ENCODE assay signal across 10 cellular contexts in the genomic region with DNA sequence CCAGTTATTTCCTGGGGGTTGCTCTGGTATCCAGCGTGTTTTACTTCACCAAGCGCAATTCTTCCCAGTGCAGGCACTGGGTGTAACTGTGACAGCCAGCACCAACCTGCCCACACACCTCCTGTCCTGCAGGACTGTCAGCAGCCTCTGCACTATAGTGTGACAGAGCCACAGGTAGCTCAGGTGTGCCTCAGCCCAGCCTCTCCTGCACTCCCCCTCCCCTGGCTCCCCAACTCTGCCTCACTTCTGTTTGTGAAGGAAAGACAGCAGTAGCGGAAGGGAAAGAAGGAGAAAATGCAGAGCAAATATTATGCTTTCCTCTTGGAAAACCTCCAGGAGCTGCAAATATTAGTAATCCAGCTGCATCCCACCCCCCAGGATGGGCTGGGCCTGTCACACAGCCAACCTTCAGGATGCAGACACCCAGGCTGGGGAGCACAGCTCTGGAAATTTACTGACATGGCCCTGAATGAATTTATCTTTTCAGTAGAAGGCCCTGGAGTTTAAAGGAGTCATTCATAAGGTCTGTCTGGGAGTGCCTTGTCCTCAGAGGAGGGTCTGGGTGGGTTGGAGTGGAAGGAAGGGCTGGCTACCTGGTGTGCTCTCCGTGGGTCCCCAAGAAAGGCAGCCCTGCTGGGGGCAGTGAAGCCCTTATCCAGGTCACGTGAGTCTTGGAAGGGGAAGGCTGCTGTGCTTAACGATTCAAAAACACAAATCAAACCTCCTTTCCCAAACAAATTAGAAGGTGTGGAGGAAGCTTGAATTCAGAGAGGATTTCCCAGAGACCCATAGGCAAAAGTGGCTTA. TPM values are rescaled to one million over a fixed set of nuclear protein-coding genes. Genes with fewer than 3 reads are reported as not detected.
DNase-seq lines count a peak whose midpoint lies in the region; ATAC-seq and TF ChIP-seq lines count a peak whose summit lies in the region.
"Had no signal": no experiment of that assay in that cellular context is flagged by ENCODE, and none has a peak within 500 bp of the region (broad histone marks: within the 10 kb centered on the region; RNA-seq: fewer than 3 reads in every experiment).

No MANE protein-coding gene starts in this region.

- in situ Hi-C loops in KBM-7 (cut with MboI; ENCODE audit: low pct_unique_long_range_greater_than_20kb, low sequenced_read_pairs), result loop anchor here (25.0 kb wide), 1 partner anchor 604 kb away; the partner anchor contains the start of gene NVL
- in situ Hi-C loops in ACHN (cut with HindIII; ENCODE audit: low pct_ligation_motif_present, low pct_unique_long_range_greater_than_20kb, low sequenced_read_pairs), result no loop called here

- no peak for ATAC-seq in HG03280 (IDR thresholded peaks at IDR 0.05; ENCODE audit: unreplicated experiment)
- ATAC-seq: activated T-cell treated with anti-CD3 and anti-CD28 coated beads, Interleukin-2, amount 50 U/mL, for 72 hours had no signal

- no peaks in the 10 kb centered on the region for H3K9me3 ChIP-seq in prostate gland

- TF ChIP-seq POLR2A in prostate gland (IDR thresholded peaks at IDR 0.05), result no peak

- peak; percentile 46 for DNase-seq in H7
- DNase-seq in globus pallidus (ENCODE audit: low spot score), result peak; percentile 40
- DNase-seq in prostate gland (ENCODE audit: low spot score), result no peak
- DNase-seq in KBM-7, result no peak
- no peak for DNase-seq in ACHN
- no peak for DNase-seq in NCI-H1105 treated with DMSO at 0.1 percent for 48 hours (lab: John Stamatoyannopoulos, UW)
- DNase-seq: activated T-cell treated with anti-CD3 and anti-CD28 coated beads, Interleukin-2, amount 50 U/mL, for 72 hours; GDM1 had no signal

- intact Hi-C loops in prostate gland (cut with DNase I), result no loop called here

- TF ChIP-seq CTCF in VCaP (conservative IDR thresholded peaks at IDR 0.05) (no peak), prostate gland (IDR thresholded peaks at IDR 0.05) (no peak)

- peaks cover 23% of the 10 kb centered on the region for H3K4me1 ChIP-seq in prostate gland (replicated peaks)

- H3K27me3 ChIP-seq in H7 (ENCODE audit: control insufficient read depth, insufficient read depth, low read length), result peaks cover 31% of the 10 kb centered on the region
- no peaks in the 10 kb centered on the region for H3K27me3 ChIP-seq in prostate gland (replicated peaks; ENCODE audit: insufficient read depth)

- 60% methylated on average over 6 of the region's 6 CpGs for WGBS in prostate gland

- H3K4me3 ChIP-seq in H7 (ENCODE audit: insufficient read depth, low read depth, low read length), result no peak overlapping the region
- no peak overlapping the region for H3K4me3 ChIP-seq in prostate gland

- H3K36me3 ChIP-seq in H7 (replicated peaks; ENCODE audit: control insufficient read depth, insufficient read depth, low read length), result no peaks in the 10 kb centered on the region; the same call in 1 of the 2 replicates
- H3K36me3 ChIP-seq in prostate gland, result no peaks in the 10 kb centered on the region

- peak overlapping the region; percentile 91 for H3K27ac ChIP-seq in VCaP
- H3K27ac ChIP-seq in prostate gland, result peak overlapping the region; percentile 10 to 66

RNA-seq across cellular contexts. Expression of gene CAPN2, which starts 20.9 kb away (rescaled TPM):
- 46.8 and 60.4 TPM in 2 replicates for total RNA-seq in H7 (2014; rRNA removed; shearing (Covaris generic))
- 100 to 1,000 TPM in 1 of 2 donors, 10 to 100 TPM in 1; 88.5 to 156 TPM for total RNA-seq in prostate gland

Comparison
In these comparisons a context has a peak if more than half of its experiments do, and no peak if none do; other contexts are left out.
1. DNase-seq: peak in H7 (single experiment) and globus pallidus (single experiment); none in prostate gland (single experiment), KBM-7 (single experiment), ACHN (single experiment) and NCI-H1105 treated with DMSO at 0.1 percent for 48 hours (single experiment).